In genomic region chr5:172153695-172154094, GRCh38 we compare ENCODE assay signal across 24 cellular contexts. TPM values are rescaled to one million over a fixed set of nuclear protein-coding genes. Genes with fewer than 3 reads are reported as not detected.
A peak's percentile ranks its signal among the peaks of the same experiment; 100 is the strongest.
DNase-seq lines count a peak whose midpoint lies in the region; ATAC-seq, FAIRE-seq and TF ChIP-seq lines count a peak whose summit lies in the region.
"Had no signal": no experiment of that assay in that cellular context is flagged by ENCODE, and none has a peak within 500 bp of the region (broad histone marks: within the 10 kb centered on the region; RNA-seq: fewer than 3 reads in every experiment).

No MANE protein-coding gene starts in this region.

- no peaks in the 10 kb centered on the region for H3K9me3 ChIP-seq in K562 (replicated peaks; ENCODE audit: control insufficient read depth, insufficient read depth, low read depth, low read length)
- no peaks in the 10 kb centered on the region for H3K9me3 ChIP-seq in spleen
- no peaks in the 10 kb centered on the region for H3K9me3 ChIP-seq in heart left ventricle
- H3K9me3 ChIP-seq: Peyer's patch had no signal

- H3K36me3 Mint-ChIP-seq in activated CD4-positive, alpha-beta T cell treated with anti-CD3 and anti-CD28 coated beads for 36 hours (ENCODE audit: low read depth), result peaks cover 63% of the 10 kb centered on the region
- H3K36me3 Mint-ChIP-seq in IgD-negative memory B cell, result peaks cover 9% of the 10 kb centered on the region

- H3K9me1 ChIP-seq in K562 (ENCODE audit: control insufficient read depth, insufficient read depth, low read length), result no peaks in the 10 kb centered on the region

- no TSS peak for BruUV-seq in K562 (replicated peaks; lab: Mats Ljungman, UMichigan)

- intact Hi-C loops in activated CD4-positive, alpha-beta T cell treated with anti-CD3 and anti-CD28 coated beads for 36 hours (cut with DNase I, micrococcal nuclease), result no loop called here
- intact Hi-C loops in K562 (cut with micrococcal nuclease), result loop anchor here (5.0 kb wide), 1 partner anchor 41 kb away; no protein-coding TSS in a partner anchor
- intact Hi-C loops in spleen (cut with DNase I; ENCODE audit: low total_unique reads), result no loop called here
- intact Hi-C loops in heart left ventricle (cut with DNase I), result no loop called here

- no peak overlapping the region for H2AFZ ChIP-seq in K562 (ENCODE audit: low read depth, low read length)
- H2AFZ ChIP-seq: parathyroid adenoma had no signal

- no peak overlapping the region for H3K4me2 ChIP-seq in K562 (ENCODE audit: insufficient read depth, low read length)

- peaks cover 14 to 18% of the 10 kb centered on the region in 2 experiments; a peak in 3 of 5 replicates for H3K4me1 ChIP-seq in K562 (replicated peaks in 1 of 2; ENCODE audit: control insufficient read depth in 2 of 2, insufficient read depth in 2 of 2, low read length in 2 of 2)
- peaks cover 28 to 100% (median 89%) of the 10 kb centered on the region in 6 donors for H3K4me1 ChIP-seq in spleen
- peaks cover 0 to 80% (median 23%) of the 10 kb centered on the region in 12 donors for H3K4me1 ChIP-seq in heart left ventricle
- H3K4me1 ChIP-seq: parathyroid adenoma had no signal

- H3K36me3 ChIP-seq in K562 (ENCODE audit: control insufficient read depth, insufficient read depth, low read length), result no peaks in the 10 kb centered on the region; the same call in 2 of the 3 replicates
- peaks cover 0 to 82% (median 20%) of the 10 kb centered on the region in 6 donors for H3K36me3 ChIP-seq in spleen
- H3K36me3 ChIP-seq in heart left ventricle, result peaks cover 0 to 68% (median 10%) of the 10 kb centered on the region in 9 donors

- TF ChIP-seq EP300 in K562 (IDR thresholded peaks at IDR 0.05; ENCODE audit: low read length), result no peak

- H3K9ac ChIP-seq in K562 (ENCODE audit: insufficient read depth in 1 of 2, low read depth in 2 of 2, low read length in 2 of 2), result no peak overlapping the region
- H3K9ac ChIP-seq: parathyroid adenoma had no signal

- no peaks in the 10 kb centered on the region for H3K27me3 ChIP-seq in K562 (ENCODE audit: control insufficient read depth in 2 of 2, insufficient read depth in 2 of 2, low read length in 2 of 2)
- peaks cover 0 to 12% (median 0%) of the 10 kb centered on the region in 7 donors for H3K27me3 ChIP-seq in spleen (replicated peaks in 1 of 7)
- no peaks in the 10 kb centered on the region for H3K27me3 ChIP-seq in heart left ventricle
- H3K27me3 ChIP-seq: Peyer's patch had no signal

- TF ChIP-seq CTCF in K562 (IDR thresholded peaks at IDR 0.05 in 2 of 3, conservative IDR thresholded peaks at IDR 0.05 in 1 of 3; ENCODE audit: insufficient read depth in 2 of 3, low read depth in 1 of 3, low read length in 3 of 3) (no peak), spleen (IDR thresholded peaks at IDR 0.05 in 8 of 11, conservative IDR thresholded peaks at IDR 0.05 in 3 of 11) (no peak), heart left ventricle (IDR thresholded peaks at IDR 0.05) (no peak)

- H3K27me3 Mint-ChIP-seq in activated CD4-positive, alpha-beta T cell treated with anti-CD3 and anti-CD28 coated beads for 36 hours, result no peaks in the 10 kb centered on the region
- H3K27me3 Mint-ChIP-seq in IgD-negative memory B cell, result no peaks in the 10 kb centered on the region
- H3K27me3 Mint-ChIP-seq: activated CD4-positive, alpha-beta T cell treated with anti-CD3 and anti-CD28 coated beads, Interleukin-2, amount 10 ng/mL, durations not matched to agents 7 days and 5 days had no signal

- no peak for FAIRE-seq in K562 (lab: Jason Lieb, UNC)
- FAIRE-seq: A204.1 had no signal

- no peaks in the 10 kb centered on the region for H3K9me3 Mint-ChIP-seq in activated CD4-positive, alpha-beta T cell treated with anti-CD3 and anti-CD28 coated beads for 36 hours (ENCODE audit: low read depth)
- H3K9me3 Mint-ChIP-seq in IgD-negative memory B cell, result no peaks in the 10 kb centered on the region
- H3K9me3 Mint-ChIP-seq: activated CD4-positive, alpha-beta T cell treated with anti-CD3 and anti-CD28 coated beads, Interleukin-2, amount 10 ng/mL, durations not matched to agents 7 days and 5 days; activated T-cell treated with anti-CD3 and anti-CD28 coated beads, Interleukin-2, amount 50 U/mL, for 4 hours had no signal

- no peak overlapping the region for H3K4me3 Mint-ChIP-seq in activated CD4-positive, alpha-beta T cell treated with anti-CD3 and anti-CD28 coated beads for 36 hours
- peak overlapping the region in 1 of 4 donors; percentile 70 for H3K4me3 Mint-ChIP-seq in IgD-negative memory B cell
- H3K4me3 Mint-ChIP-seq: activated CD4-positive, alpha-beta T cell treated with anti-CD3 and anti-CD28 coated beads, Interleukin-2, amount 10 ng/mL, durations not matched to agents 7 days and 5 days; activated T-cell treated with anti-CD3 and anti-CD28 coated beads, Interleukin-2, amount 50 U/mL, for 4 hours had no signal

- CTCF ChIA-PET in activated CD4-positive, alpha-beta T cell treated with anti-CD3 and anti-CD28 coated beads for 36 hours (lab: Charles Lee), result interaction anchor here (1.8 to 2.0 kb wide), 2 partner anchors 8 to 44 kb away, joined by 4 to 5 read pairs; no protein-coding TSS in a partner anchor
- CTCF ChIA-PET in K562 (lab: Yijun Ruan, JAX; ENCODE audit: low intra/inter-chr PET ratio), result no interaction called here

- 46% methylated on average over 3 of the region's 3 CpGs for WGBS in K562 (ENCODE audit: insufficient coverage, low coverage, missing lambda C conversion rate)
- 80 to 94% (median 88%) methylated on average over 3 of the region's 3 CpGs for WGBS in spleen, 5 donors
- WGBS in heart left ventricle, 4 donors, result 93 to 98% (median 97%) methylated on average over 3 of the region's 3 CpGs

- ATAC-seq in activated CD4-positive, alpha-beta T cell treated with anti-CD3 and anti-CD28 coated beads for 36 hours, result no peak
- ATAC-seq in K562, result no peak
- ATAC-seq in heart left ventricle, result no peak
- ATAC-seq: activated T-cell treated with anti-CD3 and anti-CD28 coated beads, Interleukin-2, amount 50 U/mL, for 4 hours; left ventricle myocardium superior had no signal

- TF ChIP-seq POLR2A in K562 (conservative IDR thresholded peaks at IDR 0.05) (no peak), spleen (IDR thresholded peaks at IDR 0.05) (no peak), heart left ventricle (IDR thresholded peaks at IDR 0.05) (no peak)

- POLR2A ChIA-PET in activated CD4-positive, alpha-beta T cell treated with anti-CD3 and anti-CD28 coated beads for 36 hours (lab: Charles Lee), result no interaction called here
- POLR2A ChIA-PET in K562 (lab: Yijun Ruan, JAX), result no interaction called here

- H3K27ac Mint-ChIP-seq in activated CD4-positive, alpha-beta T cell treated with anti-CD3 and anti-CD28 coated beads for 36 hours, result peak overlapping the region; percentile 22
- H3K27ac Mint-ChIP-seq in IgD-negative memory B cell, result peak overlapping the region; percentile 74 to 96 (median 85)
- H3K27ac Mint-ChIP-seq: activated CD4-positive, alpha-beta T cell treated with anti-CD3 and anti-CD28 coated beads, Interleukin-2, amount 10 ng/mL, durations not matched to agents 7 days and 5 days had no signal

- H4K20me1 ChIP-seq in K562 (replicated peaks; ENCODE audit: control insufficient read depth, insufficient read depth, low read length), result no peaks in the 10 kb centered on the region

- in situ Hi-C loops in K562 (cut with MboI), result no loop called here

- no peak for DNase-seq in activated CD4-positive, alpha-beta T cell treated with anti-CD3 and anti-CD28 coated beads for 36 hours
- no peak for DNase-seq in activated CD4-positive, alpha-beta T cell treated with anti-CD3 and anti-CD28 coated beads for 1 hour
- DNase-seq in K562 (ENCODE audit: extremely low read depth in 1 of 4, low spot score in 3 of 4) (no peak), spleen (peak; percentile 4), heart left ventricle (no peak), NCI-H2227 (lab: John Stamatoyannopoulos, UW; ENCODE audit: unreplicated experiment) (no peak), ecto neural progenitor cell (ENCODE audit: low spot score) (no peak)
- DNase-seq: activated CD4-positive, alpha-beta T cell treated with anti-CD3 and anti-CD28 coated beads, Interleukin-2, amount 10 ng/mL, durations not matched to agents 7 days and 5 days; activated T-cell treated with anti-CD3 and anti-CD28 coated beads, Interleukin-2, amount 50 U/mL, for 4 hours; amygdala; DMS79; glutamatergic neuron; left ventricle myocardium superior; NCI-H146; NCI-H82; Peyer's patch; stimulated activated CD4-positive, alpha-beta T cell treated with anti-CD3 and anti-CD28 coated beads, Interleukin-4, amount 100 ng/mL, for 1 hour had no signal

- H3K4me3 ChIP-seq in K562 (no peak overlapping the region), spleen (peak overlapping the region in 1 of 8 donors; percentile 37), heart left ventricle (no peak overlapping the region)
- H3K4me3 ChIP-seq: Peyer's patch had no signal

- peaks cover 69% of the 10 kb centered on the region for H3K4me1 Mint-ChIP-seq in activated CD4-positive, alpha-beta T cell treated with anti-CD3 and anti-CD28 coated beads for 36 hours
- peaks cover 51 to 63% (median 54%) of the 10 kb centered on the region in 3 donors for H3K4me1 Mint-ChIP-seq in IgD-negative memory B cell

- no peaks in the 10 kb centered on the region for H3K79me2 ChIP-seq in K562 (ENCODE audit: control insufficient read depth, insufficient read depth, low read length)
- H3K79me2 ChIP-seq: parathyroid adenoma had no signal

- no peak for TF ChIP-seq RAD21 in K562 (CRISPR knock-in tag; conservative IDR thresholded peaks at IDR 0.05 in 1 of 2, IDR thresholded peaks at IDR 0.05 in 1 of 2)

- no peak overlapping the region for H3K27ac ChIP-seq in K562 (ENCODE audit: extremely low read depth, low read depth, low read length)
- H3K27ac ChIP-seq in spleen, result peak overlapping the region; percentile 7 to 85 (median 76)
- peak overlapping the region in 1 of 12 donors; percentile 48 for H3K27ac ChIP-seq in heart left ventricle
- H3K27ac ChIP-seq: C4-2B, parathyroid adenoma, Peyer's patch had no signal

RNA-seq across cellular contexts. Expression of gene STK10, which starts 34.3 kb away (rescaled TPM):
- total RNA-seq in activated CD4-positive, alpha-beta T cell treated with anti-CD3 and anti-CD28 coated beads for 36 hours, result 100 to 1,000 TPM in 1 of 2 experiments, 10 to 100 TPM in 1; 83.1 to 144 TPM
- polyA plus RNA-seq in IgD-negative memory B cell, result 87.9 TPM
- 22.0 and 33.0 TPM in 2 replicates for total RNA-seq in K562 (2011; cell fraction: chromatin; rRNA removed; ENCODE audit: low replicate concordance)
- 15.5 and 16.7 TPM in 2 replicates for total RNA-seq in K562 (2011; cell fraction: nucleolus; rRNA removed)
- total RNA-seq in K562 (2011; cell fraction: nucleoplasm; rRNA removed), result 14.1 and 17.8 TPM in 2 replicates
- 3.9 and 4.0 TPM in 2 replicates for total RNA-seq in K562 (2014; rRNA removed)
- 1.8 and 2.4 TPM in 2 replicates for total RNA-seq in K562 (2014; rRNA removed; fragmentation: Illumina TruSeq; extraction: Trizol)
- 2.8 and 3.1 TPM in 2 replicates for total RNA-seq in K562 (2015; rRNA removed; fragmentation: Illumina TruSeq; extraction: Trizol)
- 6.7 and 7.5 TPM in 2 replicates for total RNA-seq in K562 (2021)
- 1.5 and 2.3 TPM in 2 replicates for polyA plus RNA-seq in K562 (2011; rRNA removed)
- 1.4 and 2.8 TPM in 2 replicates for polyA plus RNA-seq in K562 (2011; cell fraction: cytosol; rRNA removed)
- polyA plus RNA-seq in K562 (2011; cell fraction: nucleus; rRNA removed), result 4.0 and 8.4 TPM in 2 replicates
- polyA plus RNA-seq in K562 (2012), result 2.9 and 3.3 TPM in 2 replicates
- polyA plus RNA-seq in K562 (2014; fragmentation: Illumina TruSeq; extraction: Trizol), result 3.3 TPM in 2 replicates
- polyA plus RNA-seq in K562 (2014; fragmentation: Nextera tagmentation; extraction: Ambion mirVana), result under 1 TPM; 0.30 to 0.55 TPM
- polyA plus RNA-seq in K562 (2014; rRNA removed), result 1.9 and 3.2 TPM in 2 replicates
- polyA minus RNA-seq in K562 (2011; rRNA and poly(A)+ RNA removed), result 2.3 and 3.0 TPM in 2 replicates
- polyA minus RNA-seq in K562 (2011; cell fraction: cytosol; rRNA and poly(A)+ RNA removed), result 1.1 and 7.0 TPM in 2 replicates
- 4.6 and 8.6 TPM in 2 replicates for polyA minus RNA-seq in K562 (2011; cell fraction: nucleus; rRNA and poly(A)+ RNA removed)
- 100 to 1,000 TPM; 112 to 290 (median 182) TPM for total RNA-seq in spleen
- polyA plus RNA-seq in spleen, result 10 to 100 TPM; 34.0 to 60.0 (median 55.2) TPM
- 10 to 100 TPM in 5 of 9 donors, 1 to 10 TPM in 4; 5.5 to 52.9 (median 10.3) TPM for total RNA-seq in heart left ventricle
- polyA plus RNA-seq in heart left ventricle, result 10 to 100 TPM in 1 of 2 donors, 1 to 10 TPM in 1; 5.7 to 10.2 TPM

RNA-seq across cellular contexts. Expression of gene EFCAB9, which starts 40.3 kb away (rescaled TPM):
- not detected for total RNA-seq in activated CD4-positive, alpha-beta T cell treated with anti-CD3 and anti-CD28 coated beads for 36 hours
- polyA plus RNA-seq in IgD-negative memory B cell, result not detected
- total RNA-seq in K562 (2011; cell fraction: chromatin; rRNA removed; ENCODE audit: low replicate concordance), result not detected in 2 replicates
- total RNA-seq in K562 (2011; cell fraction: nucleolus; rRNA removed), result not detected in 2 replicates
- total RNA-seq in K562 (2011; cell fraction: nucleoplasm; rRNA removed), result not detected in 2 replicates
- total RNA-seq in K562 (2014; rRNA removed), result not detected in 2 replicates
- total RNA-seq in K562 (2014; rRNA removed; fragmentation: Illumina TruSeq; extraction: Trizol), result not detected in 2 replicates
- not detected in 2 replicates for total RNA-seq in K562 (2015; rRNA removed; fragmentation: Illumina TruSeq; extraction: Trizol)
- not detected in 2 replicates for total RNA-seq in K562 (2021)
- polyA plus RNA-seq in K562 (2011; rRNA removed), result not detected in 2 replicates
- polyA plus RNA-seq in K562 (2011; cell fraction: cytosol; rRNA removed), result not detected in 2 replicates
- polyA plus RNA-seq in K562 (2011; cell fraction: nucleus; rRNA removed), result not detected in 2 replicates
- polyA plus RNA-seq in K562 (2012), result not detected in 2 replicates
- polyA plus RNA-seq in K562 (2014; fragmentation: Illumina TruSeq; extraction: Trizol), result not detected in 2 replicates
- not detected for polyA plus RNA-seq in K562 (2014; fragmentation: Nextera tagmentation; extraction: Ambion mirVana)
- not detected in 2 replicates for polyA plus RNA-seq in K562 (2014; rRNA removed)
- not detected in 2 replicates for polyA minus RNA-seq in K562 (2011; rRNA and poly(A)+ RNA removed)
- not detected in 2 replicates for polyA minus RNA-seq in K562 (2011; cell fraction: cytosol; rRNA and poly(A)+ RNA removed)
- not detected in 2 replicates for polyA minus RNA-seq in K562 (2011; cell fraction: nucleus; rRNA and poly(A)+ RNA removed)
- not detected for total RNA-seq in spleen
- polyA plus RNA-seq in spleen, result not detected
- not detected for total RNA-seq in heart left ventricle
- not detected for polyA plus RNA-seq in heart left ventricle
- total RNA-seq: activated CD4-positive, alpha-beta T cell treated with anti-CD3 and anti-CD28 coated beads, Interleukin-2, amount 10 ng/mL, durations not matched to agents 7 days and 5 days; activated T-cell treated with anti-CD3 and anti-CD28 coated beads, Interleukin-2, amount 50 U/mL, for 4 hours; cardiac septum; left ventricle myocardium superior; MCF 10A; Peyer's patch; skeletal muscle tissue had no signal
